ENCODE assay signal across 23 cellular contexts in genomic region chr12:104801427-104801826, GRCh38.
DNase-seq lines count a peak whose midpoint lies in the region; ATAC-seq, FAIRE-seq and TF ChIP-seq lines count a peak whose summit lies in the region.
"Had no signal": no experiment of that assay in that cellular context is flagged by ENCODE, and none has a peak within 500 bp of the region (broad histone marks: within the 10 kb centered on the region; RNA-seq: fewer than 3 reads in every experiment).

No MANE protein-coding gene starts in this region.

- DNase-seq in NCI-H2107 treated with DMSO at 0.1 percent for 48 hours (lab: John Stamatoyannopoulos, UW; ENCODE audit: unreplicated experiment) (peak; percentile 81), NCI-H2107 (lab: John Stamatoyannopoulos, UW) (no peak), H54 (ENCODE audit: insufficient read length, low spot score) (no peak), keratinocyte (ENCODE audit: low read depth, low spot score) (no peak), COLO668 (lab: John Stamatoyannopoulos, UW; ENCODE audit: unreplicated experiment) (no peak)
- DNase-seq: AML-193; CD4-positive, alpha-beta T cell; CD8-positive, alpha-beta T cell; COR-L47; DMS 273 treated with DMSO at 0.1 percent for 48 hours; DMS153; DMS53; DMS79; DND-41; GDM1 had no signal

- TF ChIP-seq CTCF in keratinocyte (optimal IDR thresholded peaks at IDR 0.05 in 1 of 3, IDR thresholded peaks at IDR 0.05 in 1 of 3, conservative IDR thresholded peaks at IDR 0.05 in 1 of 3; ENCODE audit: extremely low read depth in 1 of 3, insufficient read depth in 2 of 3, low read length in 3 of 3) = no peak

- H3K79me2 ChIP-seq in keratinocyte (ENCODE audit: control insufficient read depth, insufficient read depth, low read length) = no peaks in the 10 kb centered on the region

- no peak overlapping the region for H3K4me3 ChIP-seq in keratinocyte (ENCODE audit: control insufficient read depth in 2 of 3, extremely low read depth in 1 of 3, insufficient read depth in 2 of 3, low read depth in 1 of 3, low read length in 3 of 3)
- H3K4me3 ChIP-seq: A549; BLaER1 treated with 17β-estradiol and CSF1 and Interleukin-3, amounts not matched to agents 10 nM and 100 nM; GM12878 had no signal

- no peak overlapping the region for H3K27ac ChIP-seq in keratinocyte (ENCODE audit: control insufficient read depth, insufficient read depth, low read length)
- H3K27ac ChIP-seq: 22Rv1; A549; BLaER1 treated with 17β-estradiol and CSF1 and Interleukin-3, amounts not matched to agents 10 nM and 100 nM; C4-2B had no signal

- H3K9me3 ChIP-seq in keratinocyte (ENCODE audit: control insufficient read depth, low read depth, low read length) = no peaks in the 10 kb centered on the region
- H3K9me3 ChIP-seq: A549; BLaER1 treated with 17β-estradiol and CSF1 and Interleukin-3, amounts not matched to agents 10 nM and 100 nM had no signal

- no peaks in the 10 kb centered on the region for H3K9me1 ChIP-seq in keratinocyte (ENCODE audit: control insufficient read depth, extremely low read depth, insufficient read depth, low read length)

- no peak overlapping the region for H3K9ac ChIP-seq in keratinocyte (ENCODE audit: control insufficient read depth, extremely low read depth, insufficient read depth, low read length)
- H3K9ac ChIP-seq: BLaER1 treated with 17β-estradiol and CSF1 and Interleukin-3, amounts not matched to agents 10 nM and 100 nM had no signal

- peaks cover 13% of the 10 kb centered on the region for H3K4me1 ChIP-seq in keratinocyte (ENCODE audit: control insufficient read depth, extremely low read depth, insufficient read depth, low read length)
- H3K4me1 ChIP-seq: A549 had no signal

- FAIRE-seq in H54 (lab: Jason Lieb, UNC) (peak; percentile 23), keratinocyte (lab: Jason Lieb, UNC) (peak; percentile 9)
- FAIRE-seq: A549, GM12878, GM12892, GM18507 had no signal

- H3K27me3 ChIP-seq in keratinocyte (ENCODE audit: control insufficient read depth, extremely low read depth, insufficient read depth, low read length) = no peaks in the 10 kb centered on the region
- H3K27me3 ChIP-seq: BLaER1 treated with 17β-estradiol and CSF1 and Interleukin-3, amounts not matched to agents 10 nM and 100 nM had no signal

- no peak overlapping the region for H3K4me2 ChIP-seq in keratinocyte (ENCODE audit: control insufficient read depth, extremely low read depth, insufficient read depth, low read depth, low read length)
- H3K4me2 ChIP-seq: A549; BLaER1 treated with 17β-estradiol and CSF1 and Interleukin-3, amounts not matched to agents 10 nM and 100 nM had no signal

- no peaks in the 10 kb centered on the region for H3K36me3 ChIP-seq in keratinocyte (ENCODE audit: control insufficient read depth in 2 of 2, extremely low read depth in 1 of 2, insufficient read depth in 2 of 2, low read length in 2 of 2)
- H3K36me3 ChIP-seq: BLaER1 treated with 17β-estradiol and CSF1 and Interleukin-3, amounts not matched to agents 10 nM and 100 nM had no signal

- H2AFZ ChIP-seq in keratinocyte (ENCODE audit: control insufficient read depth, low read length) = no peak overlapping the region

- no peak for ATAC-seq in HG03460 (IDR thresholded peaks at IDR 0.05; ENCODE audit: unreplicated experiment)
- ATAC-seq: A549; CD8-positive, alpha-beta T cell; GM12878 had no signal

- no peaks in the 10 kb centered on the region for H4K20me1 ChIP-seq in keratinocyte (ENCODE audit: control insufficient read depth, extremely low read depth, insufficient read depth, low read length)
- H4K20me1 ChIP-seq: BLaER1 treated with 17β-estradiol and CSF1 and Interleukin-3, amounts not matched to agents 10 nM and 100 nM had no signal

- dilution Hi-C loops in keratinocyte (cut with MboI; ENCODE audit: extremely low pct_ligation_motif_present, low sequenced_read_pairs) = no loop called here

- no peak for TF ChIP-seq POLR2A in H54 (IDR thresholded peaks at IDR 0.05; ENCODE audit: low read depth, low read length)
